ENCODE assay signal across 1 cellular context in the genomic region with DNA sequence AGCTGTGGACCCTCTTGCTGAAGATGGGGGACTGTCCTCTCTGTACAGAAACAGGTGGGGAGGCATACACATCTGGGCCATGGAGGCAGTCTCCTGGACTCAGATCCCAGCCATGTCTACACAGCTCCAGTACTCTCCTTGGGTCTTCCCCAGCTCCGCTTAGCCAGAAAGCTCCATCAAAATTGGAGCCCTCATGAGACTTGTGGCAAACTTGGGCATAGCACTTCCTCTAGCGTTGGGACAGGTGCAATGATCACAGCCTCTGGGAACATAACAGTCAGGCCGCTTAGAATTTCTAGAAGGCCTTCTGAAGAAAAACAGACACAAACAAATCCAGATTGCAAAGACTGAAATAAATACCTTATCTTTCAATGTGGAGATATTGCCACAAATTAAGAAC.
TF ChIP-seq lines count a peak whose summit lies in the region.

No MANE protein-coding gene starts in this region.

TF ChIP-seq in HCT116, 20 proteins besides CTCF, POLR2A, EP300 and RAD21 (continued from another document):
- no peak for TF ChIP-seq POLR2AphosphoS5 (IDR thresholded peaks at IDR 0.05; ENCODE audit: low read depth, low read length)
- no peak for TF ChIP-seq EGR1 (IDR thresholded peaks at IDR 0.05; ENCODE audit: low read depth)
- no peak for TF ChIP-seq ZFX (IDR thresholded peaks at IDR 0.05)
- no peak for TF ChIP-seq SIN3A (IDR thresholded peaks at IDR 0.05; ENCODE audit: low read depth)
- TF ChIP-seq, protein P1, sequence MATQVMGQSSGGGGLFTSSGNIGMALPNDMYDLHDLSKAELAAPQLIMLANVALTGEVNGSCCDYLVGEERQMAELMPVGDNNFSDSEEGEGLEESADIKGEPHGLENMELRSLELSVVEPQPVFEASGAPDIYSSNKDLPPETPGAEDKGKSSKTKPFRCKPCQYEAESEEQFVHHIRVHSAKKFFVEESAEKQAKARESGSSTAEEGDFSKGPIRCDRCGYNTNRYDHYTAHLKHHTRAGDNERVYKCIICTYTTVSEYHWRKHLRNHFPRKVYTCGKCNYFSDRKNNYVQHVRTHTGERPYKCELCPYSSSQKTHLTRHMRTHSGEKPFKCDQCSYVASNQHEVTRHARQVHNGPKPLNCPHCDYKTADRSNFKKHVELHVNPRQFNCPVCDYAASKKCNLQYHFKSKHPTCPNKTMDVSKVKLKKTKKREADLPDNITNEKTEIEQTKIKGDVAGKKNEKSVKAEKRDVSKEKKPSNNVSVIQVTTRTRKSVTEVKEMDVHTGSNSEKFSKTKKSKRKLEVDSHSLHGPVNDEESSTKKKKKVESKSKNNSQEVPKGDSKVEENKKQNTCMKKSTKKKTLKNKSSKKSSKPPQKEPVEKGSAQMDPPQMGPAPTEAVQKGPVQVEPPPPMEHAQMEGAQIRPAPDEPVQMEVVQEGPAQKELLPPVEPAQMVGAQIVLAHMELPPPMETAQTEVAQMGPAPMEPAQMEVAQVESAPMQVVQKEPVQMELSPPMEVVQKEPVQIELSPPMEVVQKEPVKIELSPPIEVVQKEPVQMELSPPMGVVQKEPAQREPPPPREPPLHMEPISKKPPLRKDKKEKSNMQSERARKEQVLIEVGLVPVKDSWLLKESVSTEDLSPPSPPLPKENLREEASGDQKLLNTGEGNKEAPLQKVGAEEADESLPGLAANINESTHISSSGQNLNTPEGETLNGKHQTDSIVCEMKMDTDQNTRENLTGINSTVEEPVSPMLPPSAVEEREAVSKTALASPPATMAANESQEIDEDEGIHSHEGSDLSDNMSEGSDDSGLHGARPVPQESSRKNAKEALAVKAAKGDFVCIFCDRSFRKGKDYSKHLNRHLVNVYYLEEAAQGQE (IDR thresholded peaks at IDR 0.05; ENCODE audit: low read depth): no peak
